8 cellular contexts compared by ENCODE assay signal in the genomic region with DNA sequence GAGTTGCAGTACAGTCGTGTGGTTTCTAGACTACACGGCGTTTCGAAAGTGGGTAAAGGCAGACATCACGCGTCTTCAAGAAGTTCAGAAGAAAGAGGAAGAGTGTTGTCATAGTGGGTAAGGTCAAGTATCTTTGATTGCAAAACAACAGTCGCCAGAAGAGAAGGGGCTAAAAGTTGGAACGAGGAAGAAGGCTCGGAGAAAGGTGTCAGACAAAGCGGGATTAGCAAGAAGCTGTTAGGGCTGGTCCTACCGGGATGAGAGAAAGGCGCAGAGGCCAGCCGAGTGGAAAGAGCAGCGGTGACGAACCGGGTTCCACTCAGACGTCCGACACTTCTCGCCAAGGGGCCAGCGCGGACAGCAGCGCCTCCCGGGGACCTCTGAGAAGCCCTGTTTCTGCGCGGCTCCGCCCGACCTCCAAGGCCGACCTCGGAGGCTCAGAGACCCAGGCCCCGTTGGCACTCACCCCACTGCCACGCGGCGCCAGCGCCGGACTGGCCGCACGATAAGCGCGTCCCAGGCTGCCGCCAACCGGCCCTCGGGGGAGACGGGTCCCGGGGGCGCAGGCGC. TPM values are rescaled to one million over a fixed set of nuclear protein-coding genes. Genes with fewer than 3 reads are reported as not detected.
A peak's percentile ranks its signal among the peaks of the same experiment; 100 is the strongest.
DNase-seq lines count a peak whose midpoint lies in the region; TF ChIP-seq lines count a peak whose summit lies in the region.

No MANE protein-coding gene starts in this region.

- no peak overlapping the region for H2BK5ac ChIP-seq in neuronal stem cell (ENCODE audit: low read length)

- H2AFZ ChIP-seq in GM23248: peak overlapping the region; percentile 100
- peak overlapping the region; percentile 95 for H2AFZ ChIP-seq in neuronal stem cell (ENCODE audit: low read length)

- peaks cover 4% of the 10 kb centered on the region for H3K79me1 ChIP-seq in neuronal stem cell (ENCODE audit: low read depth, low read length)

- H3K9me3 ChIP-seq in GM23248 (ENCODE audit: low read depth) (no peaks in the 10 kb centered on the region), neuronal stem cell (replicated peaks in 1 of 2; ENCODE audit: control insufficient read depth in 2 of 2, insufficient read depth in 1 of 2, low read depth in 1 of 2, low read length in 2 of 2) (no peaks in the 10 kb centered on the region)

- H3K14ac ChIP-seq in neuronal stem cell (ENCODE audit: low read length): no peak overlapping the region

- H3K36me3 ChIP-seq in GM23248 (ENCODE audit: low read depth) (no peaks in the 10 kb centered on the region), neuronal stem cell (replicated peaks in 1 of 2; ENCODE audit: control insufficient read depth in 2 of 2, insufficient read depth in 2 of 2, low read length in 2 of 2) (peaks cover 0 to 28% of the 10 kb centered on the region in 2 donors)

- no peak for TF ChIP-seq CTCF in GM12875 (IDR thresholded peaks at IDR 0.05; ENCODE audit: borderline replicate concordance, insufficient read depth, low read depth, low read length)
- no peak for TF ChIP-seq CTCF in fibroblast of villous mesenchyme (IDR thresholded peaks at IDR 0.05; ENCODE audit: insufficient read depth, low read depth, low read length)

- intact Hi-C loops in activated CD4-positive, alpha-beta T cell treated with anti-CD3 and anti-CD28 coated beads, Interleukin-2, amount 10 ng/mL, durations not matched to agents 24 days and 14 days (cut with micrococcal nuclease): loop anchor here (2.0 to 10.0 kb wide), 7 partner anchors 41 to 666 kb away; partner anchors contain the start of genes ARIH1, BBS4, HIGD2B and MYO9A

- peak; percentile 70 for DNase-seq in GM23248
- DNase-seq in Kasumi-1 (lab: John Stamatoyannopoulos, UW): peak; percentile 80 to 84
- DNase-seq in activated CD4-positive, alpha-beta T cell treated with anti-CD3 and anti-CD28 coated beads, Interleukin-2, amount 10 ng/mL, durations not matched to agents 24 days and 14 days: peak; percentile 83
- DNase-seq in fibroblast of villous mesenchyme (ENCODE audit: low read depth): peak; percentile 71
- no peak for DNase-seq in neuronal stem cell (ENCODE audit: low spot score)
- no peak for DNase-seq in NCI-H1930 (lab: John Stamatoyannopoulos, UW)
- no peak for DNase-seq in NCI-H1048 (lab: John Stamatoyannopoulos, UW)

- H3K4ac ChIP-seq in neuronal stem cell (ENCODE audit: low read length): no peak overlapping the region

- H4K20me1 ChIP-seq in GM23248 (ENCODE audit: insufficient read depth): no peaks in the 10 kb centered on the region

- peaks cover 38% of the 10 kb centered on the region for H3K36me3 Mint-ChIP-seq in activated CD4-positive, alpha-beta T cell treated with anti-CD3 and anti-CD28 coated beads, Interleukin-2, amount 10 ng/mL, durations not matched to agents 24 days and 14 days (ENCODE audit: low read depth)

- H3K27ac Mint-ChIP-seq in activated CD4-positive, alpha-beta T cell treated with anti-CD3 and anti-CD28 coated beads, Interleukin-2, amount 10 ng/mL, durations not matched to agents 24 days and 14 days: peak overlapping the region; percentile 98

- H4K8ac ChIP-seq in neuronal stem cell (ENCODE audit: low read depth, low read length): no peak overlapping the region

- H2BK120ac ChIP-seq in neuronal stem cell (ENCODE audit: low read depth, low read length): no peak overlapping the region

- H3K4me1 Mint-ChIP-seq in activated CD4-positive, alpha-beta T cell treated with anti-CD3 and anti-CD28 coated beads, Interleukin-2, amount 10 ng/mL, durations not matched to agents 24 days and 14 days: peaks cover 66% of the 10 kb centered on the region

- H4K91ac ChIP-seq in neuronal stem cell (ENCODE audit: low read depth, low read length, poor library complexity): no peak overlapping the region

- H2BK15ac ChIP-seq in neuronal stem cell (ENCODE audit: low read length): no peak overlapping the region

- peak overlapping the region; percentile 89 for H3K9ac ChIP-seq in GM23248
- peak overlapping the region; percentile 87 for H3K9ac ChIP-seq in neuronal stem cell (ENCODE audit: low read depth, low read length, poor library complexity)

- no peaks in the 10 kb centered on the region for H3K9me2 ChIP-seq in GM23248 (ENCODE audit: insufficient read depth)

- peak overlapping the region; percentile 40 for H2AK5ac ChIP-seq in neuronal stem cell (ENCODE audit: low read depth, low read length)

- peak overlapping the region; percentile 88 for H3K18ac ChIP-seq in neuronal stem cell (ENCODE audit: low read length)

- H3K4me1 ChIP-seq in GM23248 (ENCODE audit: insufficient read depth) (peaks cover 33% of the 10 kb centered on the region), neuronal stem cell (ENCODE audit: control insufficient read depth in 2 of 2, insufficient read depth in 1 of 2, low read depth in 1 of 2, low read length in 2 of 2) (peaks cover 6 to 19% of the 10 kb centered on the region in 2 donors)

- H3F3A ChIP-seq in GM23248 (ENCODE audit: insufficient read depth): peaks cover 15% of the 10 kb centered on the region

- no peaks in the 10 kb centered on the region for H3K27me3 ChIP-seq in GM23248 (replicated peaks; ENCODE audit: insufficient read depth)
- no peaks in the 10 kb centered on the region for H3K27me3 ChIP-seq in neuronal stem cell (ENCODE audit: control insufficient read depth in 3 of 3, insufficient read depth in 3 of 3, low read depth in 1 of 3, low read length in 3 of 3)

- no peaks in the 10 kb centered on the region for H3K27me3 Mint-ChIP-seq in activated CD4-positive, alpha-beta T cell treated with anti-CD3 and anti-CD28 coated beads, Interleukin-2, amount 10 ng/mL, durations not matched to agents 24 days and 14 days

- peak overlapping the region; percentile 100 for H3K4me2 ChIP-seq in GM23248 (ENCODE audit: unreplicated experiment)
- H3K4me2 ChIP-seq in neuronal stem cell (ENCODE audit: insufficient read depth, low read length, poor library complexity, severe bottlenecking): peak overlapping the region; percentile 98

- in situ Hi-C loops in GM23248 (cut with MboI): loop anchor here (25.0 kb wide), 1 partner anchor 479 kb away; no protein-coding TSS in a partner anchor

- peaks cover 53% of the 10 kb centered on the region for H3K79me2 ChIP-seq in GM23248 (ENCODE audit: insufficient read depth)

- H3K4me3 Mint-ChIP-seq in activated CD4-positive, alpha-beta T cell treated with anti-CD3 and anti-CD28 coated beads, Interleukin-2, amount 10 ng/mL, durations not matched to agents 24 days and 14 days: peak overlapping the region; percentile 91

- no peak overlapping the region for H2BK12ac ChIP-seq in neuronal stem cell (ENCODE audit: low read length)

- peak overlapping the region; percentile 96 for H3K27ac ChIP-seq in GM23248
- H3K27ac ChIP-seq in neuronal stem cell (replicated peaks; ENCODE audit: low read length): no peak overlapping the region

- WGBS in GM23248 (ENCODE audit: low coverage in 1 of 2, low lambda C conversion rate in 2 of 2, missing lambda C conversion rate in 2 of 2), 2 experiments: 1% methylated on average over 45 of the region's 46 CpGs
- WGBS in neuronal stem cell (ENCODE audit: extremely low coverage in 2 of 2, insufficient read length in 2 of 2, insufficient replicate concordance in 1 of 2), 2 donors: no CpG with 5 or more reads among the region's 46 CpGs

- H3K9me3 Mint-ChIP-seq in activated CD4-positive, alpha-beta T cell treated with anti-CD3 and anti-CD28 coated beads, Interleukin-2, amount 10 ng/mL, durations not matched to agents 24 days and 14 days: no peaks in the 10 kb centered on the region

- peak overlapping the region; percentile 96 for H3K23ac ChIP-seq in neuronal stem cell (ENCODE audit: low read depth, low read length, poor library complexity)

- H3K4me3 ChIP-seq in GM12875 (ENCODE audit: low read depth, low read length) (peak overlapping the region; percentile 100), GM23248 (peak overlapping the region; percentile 97), fibroblast of villous mesenchyme (ENCODE audit: low read depth, low read length) (peak overlapping the region; percentile 96), neuronal stem cell (ENCODE audit: low read length in 2 of 2) (peak overlapping the region; percentile 66 to 99)

RNA-seq across cellular contexts. Expression of gene ADPGK, which starts 0.5 kb away (rescaled TPM):
- total RNA-seq in GM23248 (2014; rRNA removed; shearing (Covaris generic)): 66.6 and 86.2 TPM in 2 replicates
- polyA plus RNA-seq in GM23248 (2016; fragmentation: Nextera tagmentation; extraction: Ambion mirVana): 47.1 and 50.5 TPM in 2 replicates
- 107 and 112 TPM in 2 replicates for total RNA-seq in activated CD4-positive, alpha-beta T cell treated with anti-CD3 and anti-CD28 coated beads, Interleukin-2, amount 10 ng/mL, durations not matched to agents 24 days and 14 days
- total RNA-seq in fibroblast of villous mesenchyme: 51.5 and 74.7 TPM in 2 replicates
- polyA plus RNA-seq in neuronal stem cell (2013, experiment 1 of 2): 18.4 TPM
- 17.2 TPM for polyA plus RNA-seq in neuronal stem cell (2013, experiment 2 of 2)

Comparison
In these comparisons a context has a peak if more than half of its experiments do, and no peak if none do; other contexts are left out.
1. DNase-seq: peak in GM23248 (single experiment), Kasumi-1 (2 of 2), activated CD4-positive, alpha-beta T cell treated with anti-CD3 and anti-CD28 coated beads, Interleukin-2, amount 10 ng/mL, durations not matched to agents 24 days and 14 days (single experiment) and fibroblast of villous mesenchyme (single experiment); none in neuronal stem cell (single experiment), NCI-H1930 (0 of 2) and NCI-H1048 (single experiment).
2. Peak in every context shown above with its lines, with median percentiles within 50 percentile points of each other: H3K4me3 ChIP-seq.